In genomic region chr5:54704341-54704740, GRCh38 we compare ENCODE assay signal across 12 cellular contexts.
DNase-seq lines count a peak whose midpoint lies in the region; ATAC-seq, FAIRE-seq and TF ChIP-seq lines count a peak whose summit lies in the region.
"Had no signal": no experiment of that assay in that cellular context is flagged by ENCODE, and none has a peak within 500 bp of the region (broad histone marks: within the 10 kb centered on the region; RNA-seq: fewer than 3 reads in every experiment).

No MANE protein-coding gene starts in this region.

- ATAC-seq in IMR-90 (ENCODE audit: low read depth) (peak; percentile 22; the same call in 1 of the 2 replicates), WTC11 (no peak), HG03159 (IDR thresholded peaks at IDR 0.05; ENCODE audit: unreplicated experiment) (no peak)

- H4K91ac ChIP-seq in IMR-90 (ENCODE audit: insufficient read depth, low read depth, low read length) (no peak overlapping the region), neuronal stem cell (ENCODE audit: low read depth, low read length, poor library complexity) (no peak overlapping the region)

- H2BK12ac ChIP-seq in neuronal stem cell (ENCODE audit: low read length) = no peak overlapping the region

- peaks cover 5 to 26% of the 10 kb centered on the region in 2 experiments; a peak in 3 of 4 replicates for H3K79me1 ChIP-seq in IMR-90 (ENCODE audit: low read depth in 1 of 2, low read length in 2 of 2)
- H3K79me1 ChIP-seq in neuronal stem cell (ENCODE audit: low read depth, low read length) = no peaks in the 10 kb centered on the region

- no peak for TF ChIP-seq RAD21 in IMR-90 (IDR thresholded peaks at IDR 0.05; ENCODE audit: low read length)

- H3K4me2 ChIP-seq in IMR-90 (ENCODE audit: low read depth, low read length) (no peak overlapping the region), neuronal stem cell (ENCODE audit: insufficient read depth, low read length, poor library complexity, severe bottlenecking) (no peak overlapping the region)

- H4K20me1 ChIP-seq in IMR-90 (ENCODE audit: insufficient read depth, low read length) = no peaks in the 10 kb centered on the region
- H4K20me1 ChIP-seq: BLaER1 had no signal

- H2AFZ ChIP-seq in IMR-90 (replicated peaks; ENCODE audit: low read length, poor library complexity) = no peak overlapping the region
- H2AFZ ChIP-seq in neuronal stem cell (ENCODE audit: low read length) = peak overlapping the region; percentile 84
- H2AFZ ChIP-seq: PC-9 had no signal

- dilution Hi-C loops in IMR-90 (cut with HindIII; ENCODE audit: low sequenced_read_pairs, unreplicated experiment) = no loop called here

- CTCF ChIA-PET in IMR-90 (lab: Yijun Ruan, JAX) (no interaction called here), WTC11 (lab: Charles Lee) (interaction anchor here (0.8 kb wide), 1 partner anchor 191 kb away, joined by 3 read pairs; no protein-coding TSS in a partner anchor)

- BruUV-seq in IMR-90 (replicated peaks; lab: Mats Ljungman, UMichigan) = no TSS peak

- no peak overlapping the region for H3K27ac Mint-ChIP-seq in WTC11
- H3K27ac Mint-ChIP-seq: IgD-negative memory B cell had no signal

- H3K18ac ChIP-seq in IMR-90 (ENCODE audit: low read depth, low read length) (no peak overlapping the region; the same call in 1 of the 2 replicates), neuronal stem cell (ENCODE audit: low read length) (no peak overlapping the region)

- H3K4ac ChIP-seq in IMR-90 (ENCODE audit: low read depth, low read length) = peak overlapping the region; percentile 36
- no peak overlapping the region for H3K4ac ChIP-seq in neuronal stem cell (ENCODE audit: low read length)

- H3K56ac ChIP-seq in IMR-90 (ENCODE audit: extremely low read depth, insufficient read depth, low read length) = no peak overlapping the region

- intact Hi-C loops in IMR-90 (cut with micrococcal nuclease) = loop anchor here (5.0 kb wide), 3 partner anchors 53 to 187 kb away; partner anchors contain the start of gene SNX18

- no peak for FAIRE-seq in bronchial epithelial cell (lab: Jason Lieb, UNC)

- H3K9ac ChIP-seq in IMR-90 (ENCODE audit: low read depth, low read length) (no peak overlapping the region), neuronal stem cell (ENCODE audit: low read depth, low read length, poor library complexity) (no peak overlapping the region)
- H3K9ac ChIP-seq: BLaER1 had no signal

- no peak overlapping the region; the same call in 1 of the 2 replicates for H4K5ac ChIP-seq in IMR-90 (ENCODE audit: low read depth, low read length)

- H3K23ac ChIP-seq in IMR-90 (ENCODE audit: low read depth, low read length) = no peak overlapping the region
- H3K23ac ChIP-seq in neuronal stem cell (ENCODE audit: low read depth, low read length, poor library complexity) = no peak overlapping the region

- TF ChIP-seq CTCF in IMR-90 (conservative IDR thresholded peaks at IDR 0.05; ENCODE audit: low read depth, low read length) (no peak), bronchial epithelial cell (IDR thresholded peaks at IDR 0.05; ENCODE audit: insufficient read depth, low read length, severe bottlenecking) (no peak), WTC11 (IDR thresholded peaks at IDR 0.05) (no peak)

- H3K4me3 Mint-ChIP-seq in WTC11 = no peak overlapping the region
- H3K4me3 Mint-ChIP-seq: H9, IgD-negative memory B cell had no signal

- peaks cover 12% of the 10 kb centered on the region for H3K4me1 Mint-ChIP-seq in WTC11

- no CpG with 5 or more reads among the region's 1 CpG for WGBS in IMR-90 (ENCODE audit: extremely low coverage in 2 of 2, insufficient read length in 1 of 2), 2 experiments
- WGBS in neuronal stem cell (ENCODE audit: extremely low coverage in 2 of 2, insufficient read length in 2 of 2, insufficient replicate concordance in 1 of 2), 2 donors = no CpG with 5 or more reads among the region's 1 CpG

- DNase-seq in DMS 273 (lab: John Stamatoyannopoulos, UW; ENCODE audit: unreplicated experiment) (peak; percentile 68), IMR-90 (peak; percentile 81), bronchial epithelial cell (ENCODE audit: low read depth) (peak; percentile 29), neuronal stem cell (ENCODE audit: low spot score) (no peak), AG08395 (ENCODE audit: low spot score) (no peak), WTC11 (ENCODE audit: low spot score) (no peak)
- DNase-seq: H9, NCI-H510A treated with DMSO at 0.1 percent for 48 hours, PC-9 had no signal

- H2BK5ac ChIP-seq in IMR-90 (ENCODE audit: low read depth, low read length, poor library complexity, severe bottlenecking) (peak overlapping the region; percentile 96), neuronal stem cell (ENCODE audit: low read length) (no peak overlapping the region)

- no peaks in the 10 kb centered on the region for H3K9me3 Mint-ChIP-seq in WTC11
- H3K9me3 Mint-ChIP-seq: H9 had no signal

- no peaks in the 10 kb centered on the region for H3K36me3 Mint-ChIP-seq in WTC11
- H3K36me3 Mint-ChIP-seq: IgD-negative memory B cell had no signal

- peaks cover 10% of the 10 kb centered on the region for H3K9me1 ChIP-seq in IMR-90 (ENCODE audit: insufficient read depth, low read length)

- H2BK120ac ChIP-seq in IMR-90 (ENCODE audit: low read depth, low read length) (peak overlapping the region; percentile 98), neuronal stem cell (ENCODE audit: low read depth, low read length) (no peak overlapping the region)

- POLR2A ChIA-PET in IMR-90 (lab: Charles Lee; ENCODE audit: unreplicated experiment) = no interaction called here
- POLR2A ChIA-PET in WTC11 (lab: Charles Lee) = no interaction called here

- H3K27ac ChIP-seq in IMR-90 (ENCODE audit: insufficient read depth, low read length) (peak overlapping the region; percentile 78; the same call in 1 of the 2 replicates), neuronal stem cell (replicated peaks; ENCODE audit: low read length) (no peak overlapping the region)
- H3K27ac ChIP-seq: BLaER1 had no signal

- no peaks in the 10 kb centered on the region for H3K27me3 ChIP-seq in IMR-90 (ENCODE audit: control insufficient read depth, insufficient read depth, low read length)
- no peaks in the 10 kb centered on the region for H3K27me3 ChIP-seq in bronchial epithelial cell (ENCODE audit: control insufficient read depth, insufficient read depth, low read length)
- H3K27me3 ChIP-seq in neuronal stem cell (ENCODE audit: control insufficient read depth in 3 of 3, insufficient read depth in 3 of 3, low read depth in 1 of 3, low read length in 3 of 3) = no peaks in the 10 kb centered on the region
- H3K27me3 ChIP-seq: BLaER1 had no signal

- no peaks in the 10 kb centered on the region; the same call in 1 of the 2 replicates for H3K27me3 Mint-ChIP-seq in WTC11 (ENCODE audit: low read depth)
- H3K27me3 Mint-ChIP-seq: IgD-negative memory B cell had no signal

- H2AK5ac ChIP-seq in IMR-90 (ENCODE audit: low read depth, low read length) = no peak overlapping the region
- no peak overlapping the region for H2AK5ac ChIP-seq in neuronal stem cell (ENCODE audit: low read depth, low read length)

- H2BK15ac ChIP-seq in IMR-90 (ENCODE audit: low read depth, low read length) (0 out of 3 replicates have a peak overlapping the region, but pooled peaks have one; percentile 0), neuronal stem cell (ENCODE audit: low read length) (no peak overlapping the region)

- peaks cover 21% of the 10 kb centered on the region for H3K4me1 ChIP-seq in IMR-90 (ENCODE audit: control insufficient read depth, insufficient read depth, low read length)
- peaks cover 8 to 10% of the 10 kb centered on the region in 2 donors for H3K4me1 ChIP-seq in neuronal stem cell (ENCODE audit: control insufficient read depth in 2 of 2, insufficient read depth in 1 of 2, low read depth in 1 of 2, low read length in 2 of 2)

- H2AK9ac ChIP-seq in IMR-90 (replicated peaks; ENCODE audit: low read depth, low read length, poor library complexity) = no peak overlapping the region

- H4K8ac ChIP-seq in IMR-90 (ENCODE audit: low read depth in 2 of 2, low read length in 2 of 2) (peak overlapping the region in 1 of 2 experiments; percentile 44; a peak in 3 of 4 replicates), neuronal stem cell (ENCODE audit: low read depth, low read length) (no peak overlapping the region)

- H3K14ac ChIP-seq in IMR-90 (replicated peaks; ENCODE audit: low read depth, low read length) (peak overlapping the region; percentile 11), neuronal stem cell (ENCODE audit: low read length) (no peak overlapping the region)

- in situ Hi-C loops in IMR-90 (cut with MboI; ENCODE audit: low sequenced_read_pairs) = no loop called here

- TF ChIP-seq POLR2A in IMR-90 (IDR thresholded peaks at IDR 0.05; ENCODE audit: low read depth, low read length) = no peak

- H3K4me3 ChIP-seq in IMR-90 (ENCODE audit: insufficient read depth, low read depth, low read length) (no peak overlapping the region), bronchial epithelial cell (ENCODE audit: low read depth, low read length) (no peak overlapping the region), neuronal stem cell (ENCODE audit: low read length in 2 of 2) (no peak overlapping the region)
- H3K4me3 ChIP-seq: BLaER1, PC-9 had no signal

- H3K9me3 ChIP-seq in IMR-90 (ENCODE audit: control insufficient read depth, insufficient read depth, low read length) = no peaks in the 10 kb centered on the region
- no peaks in the 10 kb centered on the region for H3K9me3 ChIP-seq in neuronal stem cell (replicated peaks in 1 of 2; ENCODE audit: control insufficient read depth in 2 of 2, insufficient read depth in 1 of 2, low read depth in 1 of 2, low read length in 2 of 2)
- H3K9me3 ChIP-seq: BLaER1 had no signal

- H2BK20ac ChIP-seq in IMR-90 (ENCODE audit: low read depth, low read length) = peak overlapping the region; percentile 30; the same call in 1 of the 2 replicates

- H3K36me3 ChIP-seq in IMR-90 (ENCODE audit: control insufficient read depth, insufficient read depth, low read length) (no peaks in the 10 kb centered on the region), bronchial epithelial cell (ENCODE audit: control insufficient read depth, insufficient read depth, low read length) (no peaks in the 10 kb centered on the region), neuronal stem cell (replicated peaks in 1 of 2; ENCODE audit: control insufficient read depth in 2 of 2, insufficient read depth in 2 of 2, low read length in 2 of 2) (no peaks in the 10 kb centered on the region)
- H3K36me3 ChIP-seq: BLaER1 had no signal

TF ChIP-seq in IMR-90, 13 proteins besides CTCF, POLR2A, EP300 and RAD21:
- no peak for TF ChIP-seq MXI1 (IDR thresholded peaks at IDR 0.05; ENCODE audit: borderline replicate concordance, low read depth, low read length)

TF ChIP-seq in WTC11, 78 proteins besides CTCF, POLR2A, EP300 and RAD21 (continues in another document):
- TF ChIP-seq GTF2I (CRISPR knock-in tag; conservative IDR thresholded peaks at IDR 0.05) = no peak
- no peak for TF ChIP-seq MXD4 (CRISPR knock-in tag; IDR thresholded peaks at IDR 0.05; ENCODE audit: borderline replicate concordance)
- TF ChIP-seq MYBL2 (CRISPR knock-in tag; IDR thresholded peaks at IDR 0.05) = no peak

Comparison
In these comparisons a context has a peak if more than half of its experiments do, and no peak if none do; other contexts are left out.
1. DNase-seq: peak in DMS 273 (single experiment), IMR-90 (single experiment) and bronchial epithelial cell (single experiment); none in neuronal stem cell (single experiment), AG08395 (single experiment) and WTC11 (single experiment).